ENCODE assay signal across 9 cellular contexts in the genomic region with DNA sequence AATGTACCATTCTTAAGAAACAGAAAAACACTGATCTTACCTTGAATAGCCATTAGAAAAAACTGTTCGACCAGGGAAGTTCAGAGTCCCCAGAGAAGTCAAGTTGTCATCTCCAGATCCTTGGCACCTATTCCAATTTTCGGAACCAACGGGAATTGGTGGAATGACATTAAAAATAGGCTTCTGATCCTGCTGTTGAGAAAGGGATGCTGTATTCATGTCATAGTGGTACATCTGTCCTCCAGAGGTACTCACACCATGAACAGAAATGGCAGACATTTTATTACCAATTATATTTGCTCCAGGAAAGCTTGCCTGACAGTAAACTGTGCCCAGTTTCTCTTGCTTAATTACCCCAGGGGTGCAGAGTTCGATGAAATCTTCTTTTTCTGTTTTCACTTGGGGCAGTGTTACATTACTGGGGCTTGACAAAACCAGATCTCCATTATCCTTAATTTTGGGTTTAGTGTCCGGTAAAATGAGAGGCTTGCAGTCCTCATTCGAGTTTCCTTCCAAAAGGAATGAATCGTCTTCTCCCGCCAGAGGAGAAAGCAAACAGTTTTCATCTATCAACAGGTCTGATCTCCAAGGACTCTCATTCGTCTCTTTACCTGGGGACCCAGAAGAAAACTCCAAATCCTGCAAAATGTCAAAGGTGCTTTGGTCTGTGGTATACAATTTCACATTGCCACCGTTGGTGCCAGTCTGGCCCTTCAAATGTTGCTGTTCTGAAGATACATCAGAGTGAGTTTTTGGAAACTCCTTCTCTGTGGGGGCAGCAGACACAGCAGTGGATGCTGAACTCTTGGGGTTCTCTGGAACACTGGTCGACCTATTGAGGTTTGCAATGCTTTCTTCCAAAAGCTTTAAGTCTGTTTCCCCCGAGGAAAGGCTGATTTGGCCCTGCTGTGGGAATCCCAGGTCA. TPM values are rescaled to one million over a fixed set of nuclear protein-coding genes. Genes with fewer than 3 reads are reported as not detected.
DNase-seq lines count a peak whose midpoint lies in the region; ATAC-seq and TF ChIP-seq lines count a peak whose summit lies in the region.
"Had no signal": no experiment of that assay in that cellular context is flagged by ENCODE, and none has a peak within 500 bp of the region (broad histone marks: within the 10 kb centered on the region; RNA-seq: fewer than 3 reads in every experiment).

No MANE protein-coding gene starts in this region.

- no peaks in the 10 kb centered on the region for H3K27me3 ChIP-seq in OCI-LY1 (ENCODE audit: insufficient read depth, low read length)
- H3K27me3 ChIP-seq in endocrine pancreas (ENCODE audit: control insufficient read depth, insufficient read depth, low read length): no peaks in the 10 kb centered on the region

- H3K27me3 Mint-ChIP-seq in Calu3 (ENCODE audit: unreplicated experiment): no peaks in the 10 kb centered on the region

- no peaks in the 10 kb centered on the region for H3K9me3 Mint-ChIP-seq in Calu3 (ENCODE audit: low read depth, unreplicated experiment)

- no peak for DNase-seq in Calu3
- peak; percentile 72 for DNase-seq in pons (ENCODE audit: low spot score)
- no peak for DNase-seq in activated gamma-delta T cell (lab: John Stamatoyannopoulos, UW)
- DNase-seq: NCI-H1092 had no signal

- no TSS peak for BruUV-seq in Calu3 (replicated peaks; lab: Mats Ljungman, UMichigan)

- CTCF ChIA-PET in Calu3 (lab: Charles Lee): no interaction called here

- intact Hi-C loops in Calu3 (cut with micrococcal nuclease; ENCODE audit: unreplicated experiment): loop anchor here (5.0 to 10.0 kb wide), 5 partner anchors 98 to 745 kb away; no protein-coding TSS in a partner anchor

- no peaks in the 10 kb centered on the region for H3F3A ChIP-seq in OCI-LY1 (ENCODE audit: insufficient read depth, low read length)

- H3K36me3 Mint-ChIP-seq in Calu3 (ENCODE audit: insufficient read depth, unreplicated experiment): peaks cover 79% of the 10 kb centered on the region

- H3K9me2 ChIP-seq in OCI-LY1 (ENCODE audit: low read depth, low read length): no peaks in the 10 kb centered on the region

- H3K4me3 Mint-ChIP-seq in Calu3 (ENCODE audit: low read depth, unreplicated experiment): peak overlapping the region; percentile 97

- ATAC-seq in HG03135 (IDR thresholded peaks at IDR 0.05; ENCODE audit: unreplicated experiment) (no peak), HG03571 (IDR thresholded peaks at IDR 0.05; ENCODE audit: unreplicated experiment) (no peak), GM19324 (IDR thresholded peaks at IDR 0.05; ENCODE audit: low FRiP score, unreplicated experiment) (no peak)

- no peak overlapping the region for H2AFZ ChIP-seq in OCI-LY1 (ENCODE audit: low read length)

- peaks cover 33% of the 10 kb centered on the region for H3K4me1 Mint-ChIP-seq in Calu3 (ENCODE audit: low read depth, unreplicated experiment)

- H4K20me1 ChIP-seq in OCI-LY1 (ENCODE audit: insufficient read depth, low read length): no peaks in the 10 kb centered on the region

- peaks cover 83% of the 10 kb centered on the region for H3K79me2 ChIP-seq in OCI-LY1 (ENCODE audit: insufficient read depth, low read length)

- TF ChIP-seq CTCF in Calu3 (IDR thresholded peaks at IDR 0.05; ENCODE audit: unreplicated experiment) (no peak), OCI-LY1 (IDR thresholded peaks at IDR 0.05; ENCODE audit: low read length) (no peak; the same call in 1 of the 2 replicates)

- H3K27ac ChIP-seq in OCI-LY1 (ENCODE audit: low read depth, low read length, poor library complexity, severe bottlenecking): peak overlapping the region; percentile 80

- H3K9ac ChIP-seq in OCI-LY1 (ENCODE audit: low read length): peak overlapping the region; percentile 91
- H3K9ac ChIP-seq in endocrine pancreas (ENCODE audit: control insufficient read depth, insufficient read depth, low read length): peak overlapping the region; percentile 54

- H3K4me2 ChIP-seq in OCI-LY1 (ENCODE audit: low read length): peak overlapping the region; percentile 99

- H3K4me1 ChIP-seq in OCI-LY1 (ENCODE audit: insufficient read depth, low read length, severe bottlenecking) (peaks cover 52% of the 10 kb centered on the region), endocrine pancreas (ENCODE audit: control insufficient read depth, insufficient read depth, low read length) (peaks cover 42% of the 10 kb centered on the region)

- H3K36me3 ChIP-seq in OCI-LY1 (ENCODE audit: insufficient read depth, low read length) (peaks cover 55% of the 10 kb centered on the region), endocrine pancreas (ENCODE audit: control insufficient read depth, insufficient read depth, low read length) (no peaks in the 10 kb centered on the region)

- H3K4me3 ChIP-seq in OCI-LY1 (ENCODE audit: low read depth, low read length, poor library complexity, severe bottlenecking) (peak overlapping the region; percentile 83), endocrine pancreas (ENCODE audit: control insufficient read depth, insufficient read depth, low read length) (peak overlapping the region; percentile 97)

- H3K9me3 ChIP-seq in OCI-LY1 (ENCODE audit: low read length): no peaks in the 10 kb centered on the region
- H3K9me3 ChIP-seq in endocrine pancreas (ENCODE audit: control insufficient read depth, low read length): no peaks in the 10 kb centered on the region

- peak overlapping the region; percentile 91 for H3K27ac Mint-ChIP-seq in Calu3 (ENCODE audit: unreplicated experiment)

RNA-seq across cellular contexts. Expression of a gene that starts 3.6 kb away (rescaled TPM):
- 63.1 and 72.4 TPM in 2 replicates for total RNA-seq in Calu3 (2022)
